ENCODE assay signal across 22 cellular contexts in genomic region chr7:50488379-50488778, GRCh38. TPM values are rescaled to one million over a fixed set of nuclear protein-coding genes. Genes with fewer than 3 reads are reported as not detected.
DNase-seq lines count a peak whose midpoint lies in the region; ATAC-seq, FAIRE-seq and TF ChIP-seq lines count a peak whose summit lies in the region.
"Had no signal": no experiment of that assay in that cellular context is flagged by ENCODE, and none has a peak within 500 bp of the region (broad histone marks: within the 10 kb centered on the region; RNA-seq: fewer than 3 reads in every experiment).

No MANE protein-coding gene starts in this region.

- no peak for TF ChIP-seq EP300 in A549 (IDR thresholded peaks at IDR 0.05)

- TF ChIP-seq POLR2A in A549 (IDR thresholded peaks at IDR 0.05; ENCODE audit: low read length) = no peak

- POLR2A ChIA-PET in A549 (lab: Yijun Ruan, JAX) = no interaction called here

- DNase-seq in A549 (ENCODE audit: low read depth in 1 of 2, low spot score in 1 of 2) = no peak
- no peak for DNase-seq in kidney
- no peak for DNase-seq in activated naive CD4-positive, alpha-beta T cell treated with anti-CD3 and anti-CD28 coated beads, Interleukin-2, amount 50 U/mL, for 16 hours
- DNase-seq: ACHN; AML-193; BE2C; CD4-positive, alpha-beta T cell; CD8-positive, alpha-beta memory T cell; DMS 273 treated with DMSO at 0.1 percent for 48 hours; DMS79; EL; GDM1; GOT3 had no signal

- ATAC-seq in A549 (no peak), GM21619 (IDR thresholded peaks at IDR 0.05; ENCODE audit: unreplicated experiment) (no peak), GM18517 (IDR thresholded peaks at IDR 0.05; ENCODE audit: unreplicated experiment) (no peak)
- ATAC-seq: GM12878 had no signal

- H3K4me3 ChIP-seq in A549 = no peak overlapping the region
- no peak overlapping the region for H3K4me3 ChIP-seq in kidney (ENCODE audit: low read length in 2 of 2)
- H3K4me3 ChIP-seq: BLaER1 treated with 17β-estradiol and CSF1 and Interleukin-3, amounts not matched to agents 10 nM and 100 nM; GM12878; HAP-1 had no signal

- peaks cover 16% of the 10 kb centered on the region; the same call in 2 of the 3 replicates for H3K9me3 ChIP-seq in A549
- no peaks in the 10 kb centered on the region for H3K9me3 ChIP-seq in kidney (ENCODE audit: control insufficient read depth in 1 of 2, low read length in 2 of 2)
- H3K9me3 ChIP-seq: HAP-1 had no signal

- no peaks in the 10 kb centered on the region for H3K4me1 ChIP-seq in A549
- H3K4me1 ChIP-seq in kidney (ENCODE audit: control insufficient read depth in 1 of 2, insufficient read depth in 1 of 2, low read depth in 1 of 2, low read length in 2 of 2) = no peaks in the 10 kb centered on the region
- H3K4me1 ChIP-seq: HAP-1 had no signal

- H3K36me3 ChIP-seq in kidney (ENCODE audit: control insufficient read depth in 1 of 2, insufficient read depth in 2 of 2, low read length in 2 of 2) = peaks cover 2 to 3% of the 10 kb centered on the region in 2 donors
- H3K36me3 ChIP-seq: BLaER1 treated with 17β-estradiol and CSF1 and Interleukin-3, amounts not matched to agents 10 nM and 100 nM; HAP-1 had no signal

- no peak overlapping the region for H3K4me2 ChIP-seq in A549
- H3K4me2 ChIP-seq: BLaER1 treated with 17β-estradiol and CSF1 and Interleukin-3, amounts not matched to agents 10 nM and 100 nM had no signal

- intact Hi-C loops in kidney (cut with DNase I) = no loop called here

- no peak overlapping the region for H3K9ac ChIP-seq in kidney (ENCODE audit: low read length in 2 of 2)
- H3K9ac ChIP-seq: BLaER1 treated with 17β-estradiol and CSF1 and Interleukin-3, amounts not matched to agents 10 nM and 100 nM had no signal

- no peak for FAIRE-seq in A549 (lab: Jason Lieb, UNC)
- FAIRE-seq in TTC549 (lab: Jason Lieb, UNC) = peak; percentile 60
- FAIRE-seq in kidney (lab: Jason Lieb, UNC) = peak; percentile 96
- FAIRE-seq: D721Med, GM12878, H54 had no signal

- H3K27ac ChIP-seq in A549 (no peak overlapping the region), kidney (ENCODE audit: low read depth in 2 of 2, low read length in 2 of 2) (no peak overlapping the region)
- H3K27ac ChIP-seq: 22Rv1; BLaER1 treated with 17β-estradiol and CSF1 and Interleukin-3, amounts not matched to agents 10 nM and 100 nM had no signal

- CTCF ChIA-PET in A549 (lab: Yijun Ruan, JAX) = interaction anchor here (0.7 to 4.8 kb wide), 3 partner anchors 12 to 580 kb away, joined by 3 to 25 read pairs (median 3); no protein-coding TSS in a partner anchor

- TF ChIP-seq RAD21 in A549 (conservative IDR thresholded peaks at IDR 0.05 in 1 of 2, IDR thresholded peaks at IDR 0.05 in 1 of 2) = no peak

- TF ChIP-seq CTCF in A549 (IDR thresholded peaks at IDR 0.05) (no peak), kidney (IDR thresholded peaks at IDR 0.05; ENCODE audit: borderline replicate concordance, extremely low read depth, insufficient read depth) (no peak)

TF ChIP-seq in A549, 52 proteins besides CTCF, POLR2A, EP300 and RAD21:
- TF ChIP-seq HES2 (IDR thresholded peaks at IDR 0.05) = no peak
- TF ChIP-seq ZFP36 (IDR thresholded peaks at IDR 0.05; ENCODE audit: borderline replicate concordance, partially characterized antibody) = peak; percentile 27

RNA-seq across cellular contexts. Expression of gene FIGNL1, which starts 38.2 kb away (rescaled TPM):
- polyA plus RNA-seq in A549 (2011; rRNA removed) = 24.7 and 27.9 TPM in 2 replicates
- polyA plus RNA-seq in A549 (2012; cell fraction: cytosol; rRNA removed) = 7.4 and 9.9 TPM in 2 replicates
- polyA plus RNA-seq in A549 (2012; cell fraction: nucleus; rRNA removed) = 5.3 and 6.5 TPM in 2 replicates
- polyA plus RNA-seq in A549 (2017; fragmentation: RNase III; extraction: RNeasy Plus Mini Kit Qiagen cat#74134 plus additional on column Dnase treatment) = 24.0 to 25.4 TPM (median 25.0 TPM) in 3 replicates
- polyA minus RNA-seq in A549 (2011; rRNA and poly(A)+ RNA removed) = 26.0 and 27.0 TPM in 2 replicates
- total RNA-seq in kidney = 5.8 TPM
- polyA plus RNA-seq in kidney (ENCODE audit: insufficient read depth, low read depth, low replicate concordance) = 2.4 TPM
